Comparison of ENCODE assay signal across 21 cellular contexts in genomic region chr3:164640586-164640985, GRCh38.
DNase-seq lines count a peak whose midpoint lies in the region; FAIRE-seq and TF ChIP-seq lines count a peak whose summit lies in the region.
"Had no signal": no experiment of that assay in that cellular context is flagged by ENCODE, and none has a peak within 500 bp of the region (broad histone marks: within the 10 kb centered on the region; RNA-seq: fewer than 3 reads in every experiment).

No MANE protein-coding gene starts in this region.

- POLR2A ChIA-PET in SK-N-SH (lab: Yijun Ruan, JAX) = no interaction called here

- no peaks in the 10 kb centered on the region for H3K4me1 ChIP-seq in SK-N-SH (ENCODE audit: control insufficient read depth in 1 of 2, insufficient read depth in 2 of 2, low read depth in 1 of 2, low read length in 1 of 2)
- H3K4me1 ChIP-seq: BE2C, Caco-2 had no signal

- H3K9ac ChIP-seq in SK-N-SH = no peak overlapping the region
- H3K9ac ChIP-seq: KMS-11 had no signal

- CTCF ChIA-PET in SK-N-SH (lab: Yijun Ruan, JAX) = no interaction called here

- TF ChIP-seq CTCF in bronchial epithelial cell (IDR thresholded peaks at IDR 0.05; ENCODE audit: insufficient read depth, low read length, severe bottlenecking) = no peak
- no peak for TF ChIP-seq CTCF in retinal pigment epithelial cell (conservative IDR thresholded peaks at IDR 0.05; ENCODE audit: low read depth, low read length)
- TF ChIP-seq CTCF in dorsolateral prefrontal cortex (IDR thresholded peaks at IDR 0.05 in 54 of 56, conservative IDR thresholded peaks at IDR 0.05 in 2 of 56; ENCODE audit: low read depth in 1 of 56, partially characterized antibody in 56 of 56) = no peak
- no peak for TF ChIP-seq CTCF in SK-N-SH (IDR thresholded peaks at IDR 0.05)
- TF ChIP-seq CTCF in type B pancreatic cell (conservative IDR thresholded peaks at IDR 0.05) = no peak

- no peaks in the 10 kb centered on the region for H3K9me3 Mint-ChIP-seq in type B pancreatic cell

- H3K4me3 ChIP-seq in bronchial epithelial cell (ENCODE audit: low read depth, low read length) (no peak overlapping the region), retinal pigment epithelial cell (ENCODE audit: low read length) (no peak overlapping the region), dorsolateral prefrontal cortex (no peak overlapping the region), SK-N-SH (ENCODE audit: low read depth in 2 of 2, low read length in 1 of 2) (no peak overlapping the region)
- H3K4me3 ChIP-seq: MG63 had no signal

- no peaks in the 10 kb centered on the region for H3K4me1 Mint-ChIP-seq in type B pancreatic cell (ENCODE audit: unreplicated experiment)

- H3K27me3 ChIP-seq in bronchial epithelial cell (ENCODE audit: control insufficient read depth, insufficient read depth, low read length) = no peaks in the 10 kb centered on the region
- no peaks in the 10 kb centered on the region for H3K27me3 ChIP-seq in dorsolateral prefrontal cortex
- H3K27me3 ChIP-seq in SK-N-SH (ENCODE audit: insufficient read depth) = no peaks in the 10 kb centered on the region
- H3K27me3 ChIP-seq: BE2C, MG63 had no signal

- no peak for TF ChIP-seq EP300 in SK-N-SH (IDR thresholded peaks at IDR 0.05; ENCODE audit: borderline replicate concordance in 1 of 2, low read depth in 1 of 2, low read length in 1 of 2)

- intact Hi-C loops in dorsolateral prefrontal cortex (cut with DNase I) = no loop called here

- no peaks in the 10 kb centered on the region for H4K20me1 ChIP-seq in SK-N-SH (ENCODE audit: insufficient read depth)

- DNase-seq in ELR (ENCODE audit: low read depth) (peak; percentile 62), LHCN-M2 (ENCODE audit: low read depth) (peak; percentile 2), bronchial epithelial cell (ENCODE audit: low read depth) (peak; percentile 30), retinal pigment epithelial cell (ENCODE audit: low read depth) (peak; percentile 24), dorsolateral prefrontal cortex (no peak), NCI-H2196 (lab: John Stamatoyannopoulos, UW; ENCODE audit: unreplicated experiment) (no peak), SK-N-SH (no peak), type B pancreatic cell (ENCODE audit: extremely low spot score, unreplicated experiment) (no peak)
- DNase-seq: BE2C; Caco-2; CD4-positive, alpha-beta T cell; NCI-H1048; NCI-H146; NCI-H2029 treated with DMSO at 0.1 percent for 48 hours; NCI-H2171; NCI-H446 treated with DMSO at 0.1 percent for 48 hours; SW 1271 had no signal

- H3K4me2 ChIP-seq in SK-N-SH = no peak overlapping the region
- H3K4me2 ChIP-seq: KMS-11 had no signal

- H2AFZ ChIP-seq in SK-N-SH (ENCODE audit: low read depth) = no peak overlapping the region

- H3K27ac ChIP-seq in dorsolateral prefrontal cortex = no peak overlapping the region
- no peak overlapping the region for H3K27ac ChIP-seq in SK-N-SH (ENCODE audit: low read depth in 2 of 2, low read length in 1 of 2)
- H3K27ac ChIP-seq: KMS-11 had no signal

- no peaks in the 10 kb centered on the region for H3K79me2 ChIP-seq in SK-N-SH (ENCODE audit: insufficient read depth)

- no peaks in the 10 kb centered on the region for H3F3A ChIP-seq in SK-N-SH (replicated peaks; ENCODE audit: insufficient read depth)

- no peaks in the 10 kb centered on the region for H3K36me3 Mint-ChIP-seq in type B pancreatic cell

- H3K36me3 ChIP-seq in bronchial epithelial cell (ENCODE audit: control insufficient read depth, insufficient read depth, low read length) = no peaks in the 10 kb centered on the region
- no peaks in the 10 kb centered on the region for H3K36me3 ChIP-seq in SK-N-SH (replicated peaks in 1 of 2; ENCODE audit: control insufficient read depth in 1 of 2, insufficient read depth in 2 of 2, low read length in 1 of 2)
- H3K36me3 ChIP-seq: BE2C, MG63 had no signal

- no peak for TF ChIP-seq RAD21 in SK-N-SH (IDR thresholded peaks at IDR 0.05; ENCODE audit: low read length)

- FAIRE-seq in bronchial epithelial cell (lab: Jason Lieb, UNC) = no peak
- FAIRE-seq: H1, RCC 7860 had no signal

- no peaks in the 10 kb centered on the region for H3K27me3 Mint-ChIP-seq in type B pancreatic cell
- H3K27me3 Mint-ChIP-seq: CD4-positive, alpha-beta T cell had no signal

- no peaks in the 10 kb centered on the region for H3K9me2 ChIP-seq in SK-N-SH

- no peaks in the 10 kb centered on the region for H3K9me3 ChIP-seq in SK-N-SH
- H3K9me3 ChIP-seq: BE2C, Caco-2, MG63 had no signal

- no peak overlapping the region for H3K4me3 Mint-ChIP-seq in type B pancreatic cell
- H3K4me3 Mint-ChIP-seq: CD4-positive, alpha-beta T cell had no signal

- H3K27ac Mint-ChIP-seq in type B pancreatic cell = no peak overlapping the region
- H3K27ac Mint-ChIP-seq: CD4-positive, alpha-beta T cell had no signal

TF ChIP-seq in SK-N-SH, 30 proteins besides CTCF, POLR2A, EP300 and RAD21 (continues in another document):
- TF ChIP-seq YY1 (IDR thresholded peaks at IDR 0.05; ENCODE audit: low read depth) (no peak), SIN3A (IDR thresholded peaks at IDR 0.05; ENCODE audit: borderline replicate concordance, low read depth, low read length) (no peak), NFIC (IDR thresholded peaks at IDR 0.05; ENCODE audit: borderline replicate concordance) (no peak), POLR2AphosphoS5 (IDR thresholded peaks at IDR 0.05; ENCODE audit: low read depth, low read length) (no peak), MXI1 (IDR thresholded peaks at IDR 0.05; ENCODE audit: low read depth, low read length) (no peak), SMC3 (IDR thresholded peaks at IDR 0.05; ENCODE audit: low read depth, low read length) (no peak), ELF1 (IDR thresholded peaks at IDR 0.05) (no peak), REST (IDR thresholded peaks at IDR 0.05; ENCODE audit: low read depth, low read length) (no peak), ZBTB33 (IDR thresholded peaks at IDR 0.05; ENCODE audit: borderline replicate concordance, low read depth) (no peak), RFX5 (IDR thresholded peaks at IDR 0.05; ENCODE audit: low read length) (no peak), MEF2A (IDR thresholded peaks at IDR 0.05; ENCODE audit: borderline replicate concordance, low read depth) (no peak), CHD2 (IDR thresholded peaks at IDR 0.05; ENCODE audit: low read length, partially characterized antibody) (no peak), RCOR1 (IDR thresholded peaks at IDR 0.05; ENCODE audit: low read length) (no peak), EZH2phosphoT487 (IDR thresholded peaks at IDR 0.05; ENCODE audit: borderline replicate concordance, low read depth) (no peak), FOXM1 (IDR thresholded peaks at IDR 0.05; ENCODE audit: low read depth) (no peak), FOSL2 (IDR thresholded peaks at IDR 0.05; ENCODE audit: borderline replicate concordance, low read depth) (no peak), FOXJ3 (CRISPR knock-in tag; IDR thresholded peaks at IDR 0.05) (no peak)
- TF ChIP-seq, protein P1, sequence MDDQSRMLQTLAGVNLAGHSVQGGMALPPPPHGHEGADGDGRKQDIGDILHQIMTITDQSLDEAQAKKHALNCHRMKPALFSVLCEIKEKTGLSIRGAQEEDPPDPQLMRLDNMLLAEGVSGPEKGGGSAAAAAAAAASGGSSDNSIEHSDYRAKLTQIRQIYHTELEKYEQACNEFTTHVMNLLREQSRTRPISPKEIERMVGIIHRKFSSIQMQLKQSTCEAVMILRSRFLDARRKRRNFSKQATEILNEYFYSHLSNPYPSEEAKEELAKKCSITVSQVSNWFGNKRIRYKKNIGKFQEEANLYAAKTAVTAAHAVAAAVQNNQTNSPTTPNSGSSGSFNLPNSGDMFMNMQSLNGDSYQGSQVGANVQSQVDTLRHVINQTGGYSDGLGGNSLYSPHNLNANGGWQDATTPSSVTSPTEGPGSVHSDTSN (IDR thresholded peaks at IDR 0.05) = no peak

Comparison
In these comparisons a context has a peak if more than half of its experiments do, and no peak if none do; other contexts are left out.
1. DNase-seq: peak in ELR (single experiment), LHCN-M2 (single experiment), bronchial epithelial cell (single experiment) and retinal pigment epithelial cell (single experiment); none in dorsolateral prefrontal cortex (0 of 10), NCI-H2196 (single experiment), SK-N-SH (single experiment) and type B pancreatic cell (single experiment).